Comparison of ENCODE assay signal across 28 cellular contexts in the genomic region with DNA sequence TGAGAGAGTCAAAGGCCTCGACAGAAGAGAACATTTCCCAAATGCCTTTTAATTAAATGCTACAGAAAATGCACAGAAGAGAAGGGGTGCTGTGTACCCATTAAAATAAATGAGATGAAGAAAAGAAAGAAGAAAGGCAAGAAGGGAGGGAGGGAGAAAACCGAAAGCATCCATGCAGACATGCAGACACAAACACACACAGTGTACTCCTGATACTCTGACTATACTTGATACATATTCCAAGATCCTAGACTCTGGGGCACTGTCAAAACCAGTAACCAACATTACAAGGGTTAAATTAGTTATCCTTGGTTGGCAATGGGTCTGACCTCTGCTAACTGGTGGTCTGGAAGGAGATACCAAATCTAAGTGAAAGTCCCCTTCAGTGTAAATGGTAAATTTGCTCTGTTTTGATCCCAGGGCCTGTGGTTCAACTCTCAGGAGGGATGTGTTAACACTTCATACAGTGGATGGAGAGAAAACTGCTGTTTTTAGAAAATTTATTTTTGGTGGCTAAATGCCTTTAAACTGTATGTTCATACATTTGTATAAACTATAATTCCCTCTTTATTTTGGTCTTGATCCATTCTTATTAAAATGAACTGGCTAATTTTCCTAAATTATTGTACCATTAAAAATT.
DNase-seq lines count a peak whose midpoint lies in the region; ATAC-seq and TF ChIP-seq lines count a peak whose summit lies in the region.
"Had no signal": no experiment of that assay in that cellular context is flagged by ENCODE, and none has a peak within 500 bp of the region (broad histone marks: within the 10 kb centered on the region; RNA-seq: fewer than 3 reads in every experiment).

No MANE protein-coding gene starts in this region.

- H3K4ac ChIP-seq in IMR-90 (ENCODE audit: low read depth, low read length), result peak overlapping the region; percentile 37; the same call in 1 of the 2 replicates

- no peak for ATAC-seq in IMR-90 (ENCODE audit: low read depth)
- ATAC-seq: activated naive CD8-positive, alpha-beta T cell treated with anti-CD3 and anti-CD28 coated beads, Interleukin-2, amount 50 U/mL, for 24 hours; activated T-cell treated with anti-CD3 and anti-CD28 coated beads, Interleukin-2, amount 50 U/mL, for 72 hours; esophagus mucosa; naive thymus-derived CD4-positive, alpha-beta T cell had no signal

- 0 out of 2 replicates have a peak overlapping the region, but pooled peaks have one; percentile 3 for H2BK20ac ChIP-seq in IMR-90 (ENCODE audit: low read depth, low read length)

- peaks cover 17% of the 10 kb centered on the region; the same call in 1 of the 2 replicates for H3K9me1 ChIP-seq in IMR-90 (ENCODE audit: insufficient read depth, low read length)

- TF ChIP-seq POLR2A in IMR-90 (IDR thresholded peaks at IDR 0.05; ENCODE audit: low read depth, low read length), result no peak

- H3K4me3 ChIP-seq in AG04450 (ENCODE audit: low read depth, low read length) (no peak overlapping the region), IMR-90 (ENCODE audit: insufficient read depth, low read depth, low read length) (no peak overlapping the region), mammary epithelial cell (replicated peaks in 1 of 3; ENCODE audit: insufficient read depth in 1 of 3, low read depth in 2 of 3, low read length in 3 of 3) (no peak overlapping the region)
- H3K4me3 ChIP-seq: thoracic aorta had no signal

- POLR2A ChIA-PET in AG04450 (lab: Yijun Ruan, JAX), result interaction anchor here (0.5 kb wide), 1 partner anchor 937 kb away, joined by 5 read pairs; no protein-coding TSS in a partner anchor
- POLR2A ChIA-PET in IMR-90 (lab: Charles Lee; ENCODE audit: unreplicated experiment), result no interaction called here

- H3K4me1 Mint-ChIP-seq in osteocyte (ENCODE audit: unreplicated experiment), result peaks cover 92% of the 10 kb centered on the region
- H3K4me1 Mint-ChIP-seq: activated naive CD8-positive, alpha-beta T cell treated with anti-CD3 and anti-CD28 coated beads, Interleukin-2, amount 50 U/mL, for 24 hours; central memory CD8-positive, alpha-beta T cell; endodermal cell had no signal

- TF ChIP-seq CTCF in AG04450 (IDR thresholded peaks at IDR 0.05; ENCODE audit: low read depth, low read length) (no peak), IMR-90 (conservative IDR thresholded peaks at IDR 0.05; ENCODE audit: low read depth, low read length) (no peak), mammary epithelial cell (conservative IDR thresholded peaks at IDR 0.05 in 1 of 2, IDR thresholded peaks at IDR 0.05 in 1 of 2; ENCODE audit: extremely low read depth in 1 of 2, insufficient read depth in 1 of 2, low read depth in 1 of 2, low read length in 2 of 2) (no peak), osteocyte (IDR thresholded peaks at IDR 0.05) (no peak)

- peak overlapping the region; percentile 25 for H2BK120ac ChIP-seq in IMR-90 (ENCODE audit: low read depth, low read length)

- H4K20me1 ChIP-seq in IMR-90 (ENCODE audit: insufficient read depth, low read length) (peaks cover 4% of the 10 kb centered on the region), mammary epithelial cell (ENCODE audit: insufficient read depth, low read length) (no peaks in the 10 kb centered on the region)

- H3K4me2 ChIP-seq in IMR-90 (ENCODE audit: low read depth, low read length), result no peak overlapping the region
- H3K4me2 ChIP-seq in mammary epithelial cell (ENCODE audit: insufficient read depth, low read depth, low read length), result peak overlapping the region; percentile 83

- H3K4me1 ChIP-seq in IMR-90 (ENCODE audit: control insufficient read depth, insufficient read depth, low read length), result peaks cover 26% of the 10 kb centered on the region
- peaks cover 62% of the 10 kb centered on the region for H3K4me1 ChIP-seq in mammary epithelial cell (ENCODE audit: insufficient read depth, low read length)
- H3K4me1 ChIP-seq: Caco-2 had no signal

- H4K8ac ChIP-seq in IMR-90 (ENCODE audit: low read depth in 2 of 2, low read length in 2 of 2), result peak overlapping the region in 1 of 2 experiments; percentile 24; a peak in 1 of 4 replicates

- H3K9me3 ChIP-seq in AG04450 (ENCODE audit: control insufficient read depth, insufficient read depth, low read length), result no peaks in the 10 kb centered on the region
- no peaks in the 10 kb centered on the region for H3K9me3 ChIP-seq in IMR-90 (ENCODE audit: control insufficient read depth, insufficient read depth, low read length)
- no peaks in the 10 kb centered on the region for H3K9me3 ChIP-seq in mammary epithelial cell (replicated peaks; ENCODE audit: insufficient read depth, low read length)
- H3K9me3 ChIP-seq: thoracic aorta had no signal

- H3K14ac ChIP-seq in IMR-90 (replicated peaks; ENCODE audit: low read depth, low read length), result 0 out of 2 replicates have a peak overlapping the region, but pooled peaks have one; percentile 33

- H3K27me3 Mint-ChIP-seq in osteocyte (ENCODE audit: unreplicated experiment), result no peaks in the 10 kb centered on the region

- peak overlapping the region; percentile 24; the same call in 1 of the 2 replicates for H4K91ac ChIP-seq in IMR-90 (ENCODE audit: insufficient read depth, low read depth, low read length)

- peaks cover 3% of the 10 kb centered on the region for H3K9me3 Mint-ChIP-seq in osteocyte (ENCODE audit: unreplicated experiment)
- H3K9me3 Mint-ChIP-seq: activated naive CD8-positive, alpha-beta T cell treated with anti-CD3 and anti-CD28 coated beads, Interleukin-2, amount 50 U/mL, for 24 hours; activated T-cell treated with anti-CD3 and anti-CD28 coated beads, Interleukin-2, amount 50 U/mL, for 72 hours; central memory CD8-positive, alpha-beta T cell; dendritic cell treated with granulocyte-macrophage colony-stimulating factor and Interleukin-4, amounts not matched to agents 40 ng/mL and 50 ng/mL, for 4 days; endodermal cell; naive thymus-derived CD4-positive, alpha-beta T cell; stimulated activated naive CD8-positive, alpha-beta T cell treated with anti-CD3 and anti-CD28 coated beads, Interleukin-15, Interleukin-2, amounts not matched to agents 100 ng/mL and 50 ng/mL, for 24 hours had no signal

- H3K56ac ChIP-seq in IMR-90 (ENCODE audit: extremely low read depth, insufficient read depth, low read length), result no peak overlapping the region

- CTCF ChIA-PET in AG04450 (lab: Charles Lee) (interaction anchor here (2.8 kb wide), 1 partner anchor 18 kb away, joined by 21 read pairs; no protein-coding TSS in a partner anchor), IMR-90 (lab: Yijun Ruan, JAX) (no interaction called here), mammary epithelial cell (lab: Charles Lee; ENCODE audit: low non-redundant PET) (no interaction called here)

- in situ Hi-C loops in IMR-90 (cut with MboI; ENCODE audit: low sequenced_read_pairs), result loop anchor here (25.0 kb wide), 1 partner anchor 242 kb away; the partner anchor contains the start of gene GLI3
- in situ Hi-C loops in mammary epithelial cell (cut with MboI; ENCODE audit: low sequenced_read_pairs in 2 of 2), result loop anchor here in 1 of 2 donors (25.0 kb wide), 1 partner anchor 242 kb away; the partner anchor contains the start of gene GLI3

- H3K79me2 ChIP-seq in mammary epithelial cell (ENCODE audit: insufficient read depth, low read length), result no peaks in the 10 kb centered on the region

- TF ChIP-seq RAD21 in IMR-90 (IDR thresholded peaks at IDR 0.05; ENCODE audit: low read length), result no peak

- H3K27ac ChIP-seq in AG04450 (ENCODE audit: low read depth, low read length) (peak overlapping the region; percentile 23), IMR-90 (ENCODE audit: insufficient read depth, low read length) (peak overlapping the region; percentile 49; the same call in 1 of the 2 replicates), mammary epithelial cell (ENCODE audit: insufficient read depth, low read depth, low read length) (peak overlapping the region; percentile 69)
- H3K27ac ChIP-seq: C4-2B, thoracic aorta had no signal

- H3K9ac ChIP-seq in IMR-90 (ENCODE audit: low read depth, low read length), result no peak overlapping the region
- no peak overlapping the region for H3K9ac ChIP-seq in mammary epithelial cell (ENCODE audit: insufficient read depth, low read length)

- H3K36me3 ChIP-seq in IMR-90 (ENCODE audit: control insufficient read depth, insufficient read depth, low read length), result peaks cover 9% of the 10 kb centered on the region; the same call in 1 of the 2 replicates
- H3K36me3 ChIP-seq in mammary epithelial cell (ENCODE audit: insufficient read depth, low read length), result no peaks in the 10 kb centered on the region
- H3K36me3 ChIP-seq: thoracic aorta had no signal

- no peak overlapping the region for H3K4me3 Mint-ChIP-seq in osteocyte (ENCODE audit: unreplicated experiment)
- H3K4me3 Mint-ChIP-seq: activated naive CD8-positive, alpha-beta T cell treated with anti-CD3 and anti-CD28 coated beads, Interleukin-2, amount 50 U/mL, for 24 hours; activated T-cell treated with anti-CD3 and anti-CD28 coated beads, Interleukin-2, amount 50 U/mL, for 72 hours; central memory CD8-positive, alpha-beta T cell; dendritic cell treated with granulocyte-macrophage colony-stimulating factor and Interleukin-4, amounts not matched to agents 40 ng/mL and 50 ng/mL, for 4 days; endodermal cell; naive thymus-derived CD4-positive, alpha-beta T cell; stimulated activated naive CD8-positive, alpha-beta T cell treated with anti-CD3 and anti-CD28 coated beads, Interleukin-15, Interleukin-2, amounts not matched to agents 100 ng/mL and 50 ng/mL, for 24 hours had no signal

- H3K36me3 Mint-ChIP-seq in osteocyte (ENCODE audit: unreplicated experiment), result peaks cover 18% of the 10 kb centered on the region
- H3K36me3 Mint-ChIP-seq: naive thymus-derived CD4-positive, alpha-beta T cell had no signal

- peak overlapping the region; percentile 43; the same call in 1 of the 3 replicates for H2BK15ac ChIP-seq in IMR-90 (ENCODE audit: low read depth, low read length)

- intact Hi-C loops in IMR-90 (cut with micrococcal nuclease), result no loop called here
- intact Hi-C loops in mammary epithelial cell (cut with micrococcal nuclease), result no loop called here

- dilution Hi-C loops in IMR-90 (cut with HindIII; ENCODE audit: low sequenced_read_pairs, unreplicated experiment), result no loop called here
- dilution Hi-C loops in mammary epithelial cell (cut with HindIII; ENCODE audit: low sequenced_read_pairs), result loop anchor here (25.0 kb wide), 1 partner anchor 242 kb away; the partner anchor contains the start of gene GLI3

- H2AFZ ChIP-seq in IMR-90 (replicated peaks; ENCODE audit: low read length, poor library complexity) (no peak overlapping the region), mammary epithelial cell (ENCODE audit: low read depth, low read length) (no peak overlapping the region)

- 0 out of 2 replicates have a peak overlapping the region, but pooled peaks have one; percentile 43 for H4K5ac ChIP-seq in IMR-90 (ENCODE audit: low read depth, low read length)

- no CpG with 5 or more reads among the region's 2 CpGs for WGBS in IMR-90 (ENCODE audit: extremely low coverage in 2 of 2, insufficient read length in 1 of 2), 2 experiments
- 95% methylated on average over 2 of the region's 2 CpGs for WGBS in mammary epithelial cell (ENCODE audit: low coverage, missing lambda C conversion rate)

- no peak overlapping the region for H3K23ac ChIP-seq in IMR-90 (ENCODE audit: low read depth, low read length)

- H3K27ac Mint-ChIP-seq in osteocyte (ENCODE audit: unreplicated experiment), result peak overlapping the region; percentile 87
- H3K27ac Mint-ChIP-seq: activated naive CD8-positive, alpha-beta T cell treated with anti-CD3 and anti-CD28 coated beads, Interleukin-2, amount 50 U/mL, for 24 hours; activated T-cell treated with anti-CD3 and anti-CD28 coated beads, Interleukin-2, amount 50 U/mL, for 72 hours; dendritic cell treated with granulocyte-macrophage colony-stimulating factor and Interleukin-4, amounts not matched to agents 40 ng/mL and 50 ng/mL, for 4 days; endodermal cell; naive thymus-derived CD4-positive, alpha-beta T cell; stimulated activated naive CD8-positive, alpha-beta T cell treated with anti-CD3 and anti-CD28 coated beads, Interleukin-15, Interleukin-2, amounts not matched to agents 100 ng/mL and 50 ng/mL, for 24 hours had no signal

- H3K18ac ChIP-seq in IMR-90 (ENCODE audit: low read depth, low read length), result peak overlapping the region; percentile 40; the same call in 1 of the 2 replicates

- BruUV-seq in IMR-90 (replicated peaks; lab: Mats Ljungman, UMichigan), result no TSS peak
- BruUV-seq in mammary epithelial cell (replicated peaks; lab: Mats Ljungman, UMichigan), result no TSS peak

- H2BK5ac ChIP-seq in IMR-90 (ENCODE audit: low read depth, low read length, poor library complexity, severe bottlenecking), result no peak overlapping the region

- H3K27me3 ChIP-seq in AG04450 (ENCODE audit: control insufficient read depth, insufficient read depth, low read length) (no peaks in the 10 kb centered on the region), IMR-90 (ENCODE audit: control insufficient read depth, insufficient read depth, low read length) (no peaks in the 10 kb centered on the region), mammary epithelial cell (ENCODE audit: insufficient read depth, low read length) (no peaks in the 10 kb centered on the region)

- peaks cover 0 to under 1% of the 10 kb centered on the region in 2 experiments; a peak in 1 of 4 replicates for H3K79me1 ChIP-seq in IMR-90 (ENCODE audit: low read depth in 1 of 2, low read length in 2 of 2)

- H2AK9ac ChIP-seq in IMR-90 (replicated peaks; ENCODE audit: low read depth, low read length, poor library complexity), result no peak overlapping the region

- H2AK5ac ChIP-seq in IMR-90 (ENCODE audit: low read depth, low read length), result no peak overlapping the region; the same call in 1 of the 2 replicates

- DNase-seq in AG04450 (ENCODE audit: low read depth, low spot score) (no peak), IMR-90 (no peak), mammary epithelial cell (no peak), osteocyte (ENCODE audit: extremely low spot score, unreplicated experiment) (no peak), NCI-H226 (no peak), hypothalamus (lab: John Stamatoyannopoulos, UW) (no peak)
- DNase-seq in stimulated activated naive CD4-positive, alpha-beta T cell treated with Interleukin-2 at 50 U/mL for 16 hours (lab: John Stamatoyannopoulos, UW), result no peak
- DNase-seq: activated CD4-positive, alpha-beta T cell treated with anti-CD3 and anti-CD28 coated beads, Interleukin-2, amount 50 U/mL, for 48 hours; activated CD4-positive, CD25-positive, alpha-beta regulatory T cell treated with anti-CD3 and anti-CD28 coated beads, Interleukin-2, amount 50 U/mL, for 72 hours; activated naive CD4-positive, alpha-beta T cell; activated naive CD8-positive, alpha-beta T cell treated with anti-CD3 and anti-CD28 coated beads, Interleukin-2, amount 50 U/mL, for 24 hours; activated T-cell treated with anti-CD3 and anti-CD28 coated beads, Interleukin-2, amount 50 U/mL, for 72 hours; Caco-2; DMS79; endodermal cell; GDM1; kidney; naive thymus-derived CD4-positive, alpha-beta T cell; NCI-H1694 treated with DMSO at 0.1 percent for 48 hours; NCI-H82; small intestine; T-helper 2 cell had no signal
